In genomic region chr3:184261270-184262165, GRCh38 we compare ENCODE assay signal across 8 cellular contexts. TPM values are rescaled to one million over a fixed set of nuclear protein-coding genes. Genes with fewer than 3 reads are reported as not detected.
A peak's percentile ranks its signal among the peaks of the same experiment; 100 is the strongest.
DNase-seq lines count a peak whose midpoint lies in the region; ATAC-seq and TF ChIP-seq lines count a peak whose summit lies in the region.

CAMK2N2 (minus strand) TSS chr3:184261553; CDS start chr3:184261285, 268 bp downstream.

- H3K4me1 ChIP-seq in left lung: peaks cover 16 to 31% of the 10 kb centered on the region in 2 donors

- no peaks in the 10 kb centered on the region for H3K9me3 ChIP-seq in left lung

- TF ChIP-seq CTCF in Calu3 (IDR thresholded peaks at IDR 0.05; ENCODE audit: unreplicated experiment) (no peak), dorsolateral prefrontal cortex (IDR thresholded peaks at IDR 0.05 in 54 of 56, conservative IDR thresholded peaks at IDR 0.05 in 2 of 56; ENCODE audit: low read depth in 1 of 56, partially characterized antibody in 56 of 56) (no peak), left lung (IDR thresholded peaks at IDR 0.05) (no peak)

- H3K36me3 ChIP-seq in left lung: peaks cover 0 to 15% of the 10 kb centered on the region in 2 donors

- intact Hi-C loops in Calu3 (cut with micrococcal nuclease; ENCODE audit: unreplicated experiment) (no loop called here), dorsolateral prefrontal cortex (cut with DNase I) (no loop called here), left lung (cut with DNase I) (no loop called here)

- ATAC-seq in HG03280 (IDR thresholded peaks at IDR 0.05; ENCODE audit: unreplicated experiment): peak; percentile 43
- ATAC-seq in left lung: peak; percentile 83
- no peak for ATAC-seq in GM21717 (IDR thresholded peaks at IDR 0.05; ENCODE audit: unreplicated experiment)

- H3K27me3 Mint-ChIP-seq in Calu3 (ENCODE audit: unreplicated experiment): peaks cover 68% of the 10 kb centered on the region

- peak within 1 kb of the TSS; percentile 62 for H3K27ac Mint-ChIP-seq in Calu3 (ENCODE audit: unreplicated experiment)

- H3K27ac ChIP-seq in dorsolateral prefrontal cortex (peak within 1 kb of the TSS in 36 of 59 donors; percentile 14 to 76 (median 48)), left lung (no peak within 1 kb of the TSS)

- peaks cover 34% of the 10 kb centered on the region for H3K36me3 Mint-ChIP-seq in Calu3 (ENCODE audit: insufficient read depth, unreplicated experiment)

- H3K4me1 Mint-ChIP-seq in Calu3 (ENCODE audit: low read depth, unreplicated experiment): peaks cover 24% of the 10 kb centered on the region

- H3K4me3 Mint-ChIP-seq in Calu3 (ENCODE audit: low read depth, unreplicated experiment): peak within 1 kb of the TSS; percentile 66

- CTCF ChIA-PET in Calu3 (lab: Charles Lee): interaction anchor here (0.6 to 1.5 kb wide), 6 partner anchors 12 to 1846 kb away, joined by 3 to 5 read pairs (median 4); partner anchors contain the start of genes EEF1AKMT4 and PARL

- H3K9me3 Mint-ChIP-seq in Calu3 (ENCODE audit: low read depth, unreplicated experiment): no peaks in the 10 kb centered on the region

- no TSS peak for BruUV-seq in Calu3 (replicated peaks; lab: Mats Ljungman, UMichigan)

- DNase-seq in Calu3: peak; percentile 87
- DNase-seq in NCI-H446 (lab: John Stamatoyannopoulos, UW): peak; percentile 90 to 94
- peak; percentile 58 for DNase-seq in activated CD4-positive, alpha-beta T cell treated with anti-CD3 and anti-CD28 coated beads for 48 hours
- DNase-seq in dorsolateral prefrontal cortex: peak; percentile 42 to 75 (median 65)
- DNase-seq in left lung: peak; percentile 60 to 88
- DNase-seq in stimulated activated CD4-positive, alpha-beta T cell treated with anti-CD3 and anti-CD28 coated beads, Interleukin-4, amount 100 ng/mL, for 24 hours: peak; percentile 45

- H3K27me3 ChIP-seq in dorsolateral prefrontal cortex (peaks cover 0 to 23% (median 0%) of the 10 kb centered on the region in 45 donors), left lung (peaks cover 22 to 84% of the 10 kb centered on the region in 2 donors)

- peak within 1 kb of the TSS; percentile 40 to 76 (median 63) for H3K4me3 ChIP-seq in dorsolateral prefrontal cortex
- H3K4me3 ChIP-seq in left lung: peak within 1 kb of the TSS; percentile 33 to 47

RNA-seq across cellular contexts. Expression of gene CAMK2N2, which starts in this region (rescaled TPM):
- 3.3 and 3.6 TPM in 2 replicates for total RNA-seq in Calu3 (2022)
- 10 to 100 TPM; 12.9 to 76.7 (median 45.6) TPM for total RNA-seq in dorsolateral prefrontal cortex
- total RNA-seq in left lung: 1 to 10 TPM in 1 of 2 donors, under 1 TPM in 1; 0.34 to 1.0 TPM

Comparison
In these comparisons a context has a peak if more than half of its experiments do, and no peak if none do; other contexts are left out.
1. H3K27ac ChIP-seq: peak in dorsolateral prefrontal cortex (36 of 59); none in left lung (0 of 2).
2. Peak in every context shown above with its lines, with median percentiles within 50 percentile points of each other: DNase-seq.